8 cellular contexts compared by ENCODE assay signal in the genomic region with DNA sequence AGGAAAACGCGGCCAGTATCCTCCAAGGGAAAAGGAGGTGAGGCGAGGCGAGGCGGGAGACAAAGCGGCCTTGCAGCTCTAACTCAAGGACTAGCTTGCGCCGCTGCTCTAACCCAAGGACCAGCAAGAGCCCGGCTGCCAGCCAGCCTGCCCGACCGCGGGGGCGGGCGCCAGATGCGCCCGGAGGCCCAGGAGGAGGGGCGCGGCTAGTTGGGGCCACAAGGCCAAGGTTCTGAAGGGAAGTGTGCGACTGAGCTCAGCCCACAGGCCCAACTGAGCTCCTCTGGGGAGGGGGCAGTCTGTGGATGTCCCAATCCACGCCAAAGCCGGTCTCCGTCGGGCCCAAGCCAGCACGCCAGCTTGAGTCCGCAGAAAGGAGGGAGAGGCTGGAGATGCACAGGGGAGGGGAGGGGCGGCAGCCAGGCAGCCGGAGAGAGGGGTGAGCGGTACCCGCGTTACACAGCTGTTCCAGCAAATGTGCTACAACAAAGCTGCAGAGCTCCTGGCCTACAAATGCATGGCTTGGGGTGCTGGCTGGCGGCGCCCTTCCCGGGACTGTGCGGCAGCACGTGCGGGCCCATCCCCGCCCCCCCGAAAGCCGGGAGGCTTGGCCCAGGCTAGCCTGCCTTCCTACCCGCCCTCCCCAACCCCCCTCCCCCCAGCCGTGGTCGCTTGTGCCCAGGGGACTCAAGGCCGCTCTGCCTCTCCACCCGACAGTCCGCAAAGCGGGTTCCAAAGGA. TPM values are rescaled to one million over a fixed set of nuclear protein-coding genes. Genes with fewer than 3 reads are reported as not detected.
DNase-seq lines count a peak whose midpoint lies in the region; ATAC-seq, FAIRE-seq and TF ChIP-seq lines count a peak whose summit lies in the region.

No MANE protein-coding gene starts in this region.

- 0 out of 2 replicates have a peak overlapping the region, but pooled peaks have one; percentile 8 for H3K56ac ChIP-seq in IMR-90 (ENCODE audit: extremely low read depth, insufficient read depth, low read length)

- no peak overlapping the region for H3K4ac ChIP-seq in IMR-90 (ENCODE audit: low read depth, low read length)

- H3K36me3 ChIP-seq in Caco-2 (ENCODE audit: control insufficient read depth, insufficient read depth, low read length) = no peaks in the 10 kb centered on the region
- no peaks in the 10 kb centered on the region for H3K36me3 ChIP-seq in IMR-90 (ENCODE audit: control insufficient read depth, insufficient read depth, low read length)
- no peaks in the 10 kb centered on the region for H3K36me3 ChIP-seq in endothelial cell of umbilical vein (ENCODE audit: control insufficient read depth in 2 of 2, extremely low read depth in 1 of 2, insufficient read depth in 2 of 2, low read length in 2 of 2)

- no peaks in the 10 kb centered on the region for H3K9me3 Mint-ChIP-seq in Caco-2 (ENCODE audit: unreplicated experiment)

- FAIRE-seq in endothelial cell of umbilical vein (lab: Jason Lieb, UNC) = peak; percentile 59

- peak overlapping the region; percentile 6; the same call in 1 of the 2 replicates for H4K5ac ChIP-seq in IMR-90 (ENCODE audit: low read depth, low read length)

- peak; percentile 15 for ATAC-seq in IMR-90 (ENCODE audit: low read depth)
- peak; percentile 1 to 2 for ATAC-seq in activated CD4-positive, CD25-positive, alpha-beta regulatory T cell treated with anti-CD3 and anti-CD28 coated beads, Interleukin-2, amount 50 U/mL, for 24 hours

- peak overlapping the region; percentile 57 for H3K9ac ChIP-seq in IMR-90 (ENCODE audit: low read depth, low read length)
- peak overlapping the region; percentile 47 for H3K9ac ChIP-seq in endothelial cell of umbilical vein (replicated peaks; ENCODE audit: extremely low read depth, insufficient read depth, low read length)

- no peaks in the 10 kb centered on the region for H3K79me2 ChIP-seq in endothelial cell of umbilical vein (ENCODE audit: control insufficient read depth, insufficient read depth, low read length)

- H2BK120ac ChIP-seq in IMR-90 (ENCODE audit: low read depth, low read length) = no peak overlapping the region

- H4K8ac ChIP-seq in IMR-90 (ENCODE audit: low read depth in 2 of 2, low read length in 2 of 2) = peak overlapping the region in 1 of 2 experiments; percentile 9; a peak in 1 of 4 replicates

- H4K91ac ChIP-seq in IMR-90 (ENCODE audit: insufficient read depth, low read depth, low read length) = no peak overlapping the region

- H3K18ac ChIP-seq in IMR-90 (ENCODE audit: low read depth, low read length) = peak overlapping the region; percentile 36; the same call in 1 of the 2 replicates

- no peak overlapping the region for H3K14ac ChIP-seq in IMR-90 (replicated peaks; ENCODE audit: low read depth, low read length)

- TF ChIP-seq POLR2A in IMR-90 (IDR thresholded peaks at IDR 0.05; ENCODE audit: low read depth, low read length) (no peak), endothelial cell of umbilical vein (IDR thresholded peaks at IDR 0.05; ENCODE audit: low read depth, low read length) (no peak)

- H3K4me3 Mint-ChIP-seq in Caco-2 (ENCODE audit: unreplicated experiment) = peak overlapping the region; percentile 76

- H3K27ac Mint-ChIP-seq in Caco-2 (ENCODE audit: unreplicated experiment) = peak overlapping the region; percentile 79

- no peaks in the 10 kb centered on the region for H3K27me3 Mint-ChIP-seq in Caco-2 (ENCODE audit: insufficient read depth, unreplicated experiment)

- H2AK9ac ChIP-seq in IMR-90 (replicated peaks; ENCODE audit: low read depth, low read length, poor library complexity) = peak overlapping the region; percentile 51

- H3K4me1 ChIP-seq in Caco-2 = no peaks in the 10 kb centered on the region
- peaks cover 8% of the 10 kb centered on the region for H3K4me1 ChIP-seq in IMR-90 (ENCODE audit: control insufficient read depth, insufficient read depth, low read length)
- H3K4me1 ChIP-seq in endothelial cell of umbilical vein (ENCODE audit: control insufficient read depth, extremely low read depth, insufficient read depth, low read length) = peaks cover 3% of the 10 kb centered on the region

- H2AFZ ChIP-seq in IMR-90 (replicated peaks; ENCODE audit: low read length, poor library complexity) = peak overlapping the region; percentile 92
- H2AFZ ChIP-seq in endothelial cell of umbilical vein (ENCODE audit: low read depth, low read length) = peak overlapping the region; percentile 90

- no peak for TF ChIP-seq CTCF in Caco-2 (IDR thresholded peaks at IDR 0.05; ENCODE audit: insufficient read depth in 1 of 2, low read depth in 1 of 2, low read length in 1 of 2, severe bottlenecking in 1 of 2, unreplicated experiment in 1 of 2)
- TF ChIP-seq CTCF in GM20000 (IDR thresholded peaks at IDR 0.05; ENCODE audit: extremely low read depth, missing control alignments) = no peak
- no peak for TF ChIP-seq CTCF in IMR-90 (conservative IDR thresholded peaks at IDR 0.05; ENCODE audit: low read depth, low read length)
- no peak for TF ChIP-seq CTCF in endothelial cell of umbilical vein (IDR thresholded peaks at IDR 0.05; ENCODE audit: extremely low read depth in 1 of 2, insufficient read depth in 1 of 2, low read depth in 1 of 2, low read length in 2 of 2)

- H3K27me3 ChIP-seq in Caco-2 (replicated peaks; ENCODE audit: control insufficient read depth, insufficient read depth, low read length) (no peaks in the 10 kb centered on the region), IMR-90 (ENCODE audit: control insufficient read depth, insufficient read depth, low read length) (no peaks in the 10 kb centered on the region; the same call in 1 of the 2 replicates), endothelial cell of umbilical vein (ENCODE audit: control insufficient read depth in 2 of 2, insufficient read depth in 2 of 2, low read length in 2 of 2) (no peaks in the 10 kb centered on the region)

- no peak for TF ChIP-seq RAD21 in IMR-90 (IDR thresholded peaks at IDR 0.05; ENCODE audit: low read length)

- WGBS in IMR-90 (ENCODE audit: extremely low coverage in 2 of 2, insufficient read length in 1 of 2), 2 experiments = 35% methylated on average over 8 of the region's 46 CpGs; no CpG with 5 or more reads in 1 of the 2 experiments

- H2AK5ac ChIP-seq in IMR-90 (ENCODE audit: low read depth, low read length) = no peak overlapping the region

- H3K4me3 ChIP-seq in Caco-2 (ENCODE audit: low read depth, low read length) (peak overlapping the region; percentile 52), IMR-90 (ENCODE audit: insufficient read depth, low read depth, low read length) (peak overlapping the region; percentile 79), endothelial cell of umbilical vein (replicated peaks in 1 of 3; ENCODE audit: insufficient read depth in 1 of 3, low read depth in 1 of 3, low read length in 3 of 3) (peak overlapping the region; percentile 43 to 71 (median 48))

- H4K20me1 ChIP-seq in IMR-90 (ENCODE audit: insufficient read depth, low read length) = peaks cover 3% of the 10 kb centered on the region; the same call in 1 of the 2 replicates
- H4K20me1 ChIP-seq in endothelial cell of umbilical vein (replicated peaks; ENCODE audit: control insufficient read depth, extremely low read depth, insufficient read depth, low read length) = no peaks in the 10 kb centered on the region

- H3K23ac ChIP-seq in IMR-90 (ENCODE audit: low read depth, low read length) = no peak overlapping the region

- 0 out of 2 replicates have a peak, but pooled peaks cover 4% of the 10 kb centered on the region for H3K9me1 ChIP-seq in IMR-90 (ENCODE audit: insufficient read depth, low read length)
- H3K9me1 ChIP-seq in endothelial cell of umbilical vein (replicated peaks; ENCODE audit: control insufficient read depth, extremely low read depth, insufficient read depth, low read length) = no peaks in the 10 kb centered on the region

- POLR2A ChIA-PET in Caco-2 (lab: Charles Lee) = interaction anchor here (1.5 kb wide), 1 partner anchor 16 kb away, joined by 7 read pairs; no protein-coding TSS in a partner anchor
- POLR2A ChIA-PET in IMR-90 (lab: Charles Lee; ENCODE audit: unreplicated experiment) = no interaction called here
- POLR2A ChIA-PET in endothelial cell of umbilical vein (lab: Charles Lee) = no interaction called here

- BruUV-seq in Caco-2 (replicated peaks; lab: Mats Ljungman, UMichigan) (no TSS peak), IMR-90 (replicated peaks; lab: Mats Ljungman, UMichigan) (no TSS peak), endothelial cell of umbilical vein (replicated peaks; lab: Mats Ljungman, UMichigan) (no TSS peak)

- H2BK20ac ChIP-seq in IMR-90 (ENCODE audit: low read depth, low read length) = no peak overlapping the region

- H3K9me3 ChIP-seq in Caco-2 = no peaks in the 10 kb centered on the region
- H3K9me3 ChIP-seq in IMR-90 (ENCODE audit: control insufficient read depth, insufficient read depth, low read length) = no peaks in the 10 kb centered on the region
- H3K9me3 ChIP-seq in endothelial cell of umbilical vein (replicated peaks; ENCODE audit: control insufficient read depth, insufficient read depth, low read length) = no peaks in the 10 kb centered on the region

- no peak overlapping the region for H2BK15ac ChIP-seq in IMR-90 (ENCODE audit: low read depth, low read length)

- in situ Hi-C loops in IMR-90 (cut with MboI; ENCODE audit: low sequenced_read_pairs) = loop anchor here (10.0 kb wide), 1 partner anchor 450 kb away; a partner anchor contains a TSS

- peak overlapping the region; percentile 68 for H2BK5ac ChIP-seq in IMR-90 (ENCODE audit: low read depth, low read length, poor library complexity, severe bottlenecking)

- H3K27ac ChIP-seq in IMR-90 (ENCODE audit: insufficient read depth, low read length) (peak overlapping the region; percentile 77), endothelial cell of umbilical vein (ENCODE audit: insufficient read depth, low read depth, low read length) (peak overlapping the region; percentile 11), substantia nigra (ENCODE audit: low read depth, low read length, poor library complexity, severe bottlenecking) (peak overlapping the region; percentile 74)

- H3K4me2 ChIP-seq in IMR-90 (ENCODE audit: low read depth, low read length) (peak overlapping the region; percentile 70), endothelial cell of umbilical vein (ENCODE audit: insufficient read depth, low read length) (peak overlapping the region; percentile 67)

- H3K4me1 Mint-ChIP-seq in Caco-2 (ENCODE audit: low read depth, unreplicated experiment) = no peaks in the 10 kb centered on the region

- dilution Hi-C loops in IMR-90 (cut with HindIII; ENCODE audit: low sequenced_read_pairs, unreplicated experiment) = no loop called here
- dilution Hi-C loops in endothelial cell of umbilical vein (cut with MboI; ENCODE audit: extremely low pct_ligation_motif_present, low sequenced_read_pairs) = no loop called here

- DNase-seq in Caco-2 (peak; percentile 33 to 36), GM20000 (ENCODE audit: low spot score) (peak; percentile 55), IMR-90 (peak; percentile 19), endothelial cell of umbilical vein (ENCODE audit: low read depth, low spot score) (peak; percentile 41), midbrain (lab: John Stamatoyannopoulos, UW) (peak; percentile 33), substantia nigra (lab: John Stamatoyannopoulos, UW) (peak in 46 of 49 donors; percentile 0 to 64 (median 29)), NCI-H2196 treated with DMSO at 0.1 percent for 48 hours (lab: John Stamatoyannopoulos, UW; ENCODE audit: unreplicated experiment) (no peak)

- no peaks in the 10 kb centered on the region for H3K36me3 Mint-ChIP-seq in Caco-2 (ENCODE audit: insufficient read depth, unreplicated experiment)

- H3K79me1 ChIP-seq in IMR-90 (ENCODE audit: low read depth in 1 of 2, low read length in 2 of 2) = peaks cover 4 to 12% of the 10 kb centered on the region in 2 experiments; a peak in 3 of 4 replicates

- CTCF ChIA-PET in Caco-2 (lab: Charles Lee) (interaction anchor here (0.6 to 2.7 kb wide), 4 partner anchors 16 to 1201 kb away, joined by 3 to 12 read pairs (median 4); no protein-coding TSS in a partner anchor), IMR-90 (lab: Yijun Ruan, JAX) (no interaction called here), endothelial cell of umbilical vein (lab: Charles Lee) (interaction anchor here (0.8 kb wide), 1 partner anchor 8 kb away, joined by 3 read pairs; no protein-coding TSS in a partner anchor)

- intact Hi-C loops in Caco-2 (cut with micrococcal nuclease; ENCODE audit: unreplicated experiment) (loop anchor here (1.0 to 10.0 kb wide), 3 partner anchors 33 to 451 kb away; a partner anchor contains a TSS), IMR-90 (cut with micrococcal nuclease) (no loop called here), endothelial cell of umbilical vein (cut with micrococcal nuclease) (loop anchor here (2.0 to 10.0 kb wide), 2 partner anchors 190 to 450 kb away; partner anchors contain the start of gene MTMR8)

RNA-seq across cellular contexts. Expression of gene AMER1, which starts 0.6 kb away (rescaled TPM):
- total RNA-seq in Caco-2 (2022) (11.0 and 11.8 TPM in 2 replicates), IMR-90 (2012; rRNA removed) (1.7 and 2.2 TPM in 2 replicates), endothelial cell of umbilical vein (1.8 and 2.0 TPM in 2 replicates)
- polyA plus RNA-seq in IMR-90 (2012; rRNA removed) (1.2 and 1.3 TPM in 2 replicates), endothelial cell of umbilical vein (0.67 and 0.76 TPM in 2 replicates)
- 0.57 TPM in 2 replicates for polyA plus RNA-seq in IMR-90 (2012; cell fraction: cytosol; rRNA removed)
- polyA plus RNA-seq in IMR-90 (2012; cell fraction: nucleus; rRNA removed; ENCODE audit: low replicate concordance) = 0.99 and 1.6 TPM in 2 replicates
- 0.81 and 0.87 TPM in 2 replicates for polyA plus RNA-seq in endothelial cell of umbilical vein (2011; cell fraction: cytosol; rRNA removed)
- 1.4 and 1.7 TPM in 2 replicates for polyA plus RNA-seq in endothelial cell of umbilical vein (2011; cell fraction: nucleus; rRNA removed)
- 1.2 and 1.7 TPM in 2 replicates for polyA plus RNA-seq in endothelial cell of umbilical vein (2012)
- 2.8 and 3.4 TPM in 2 replicates for polyA minus RNA-seq in endothelial cell of umbilical vein
- 3.3 TPM for polyA minus RNA-seq in endothelial cell of umbilical vein (2011; cell fraction: cytosol; rRNA and poly(A)+ RNA removed)
- polyA minus RNA-seq in endothelial cell of umbilical vein (2011; cell fraction: nucleus; rRNA and poly(A)+ RNA removed) = 2.2 and 2.4 TPM in 2 replicates

RNA-seq across cellular contexts. Expression of gene ASB12, which starts 25.5 kb away (rescaled TPM):
- total RNA-seq in Caco-2 (2022) (not detected in 2 replicates), IMR-90 (2012; rRNA removed) (not detected in 2 replicates), endothelial cell of umbilical vein (not detected in 2 replicates)
- polyA plus RNA-seq in IMR-90 (2012; rRNA removed) (not detected in 2 replicates), endothelial cell of umbilical vein (0.11 and 0.14 TPM in 2 replicates)
- not detected in 2 replicates for polyA plus RNA-seq in IMR-90 (2012; cell fraction: cytosol; rRNA removed)
- polyA plus RNA-seq in IMR-90 (2012; cell fraction: nucleus; rRNA removed; ENCODE audit: low replicate concordance) = not detected in 2 replicates
- not detected in 2 replicates for polyA plus RNA-seq in endothelial cell of umbilical vein (2011; cell fraction: cytosol; rRNA removed)
- 0.24 TPM in 1 of 2 replicates, not detected in the other for polyA plus RNA-seq in endothelial cell of umbilical vein (2011; cell fraction: nucleus; rRNA removed)
- polyA plus RNA-seq in endothelial cell of umbilical vein (2012) = not detected in 2 replicates
- polyA minus RNA-seq in endothelial cell of umbilical vein = 0.23 TPM in 1 of 2 replicates, not detected in the other
- polyA minus RNA-seq in endothelial cell of umbilical vein (2011; cell fraction: cytosol; rRNA and poly(A)+ RNA removed) = not detected
- not detected in 2 replicates for polyA minus RNA-seq in endothelial cell of umbilical vein (2011; cell fraction: nucleus; rRNA and poly(A)+ RNA removed)

Comparison
In these comparisons a context has a peak if more than half of its experiments do, and no peak if none do; other contexts are left out.
1. H3K27ac ChIP-seq: peak in every context shown above with its lines; median percentile 77 in IMR-90; 74 in substantia nigra; 11 in endothelial cell of umbilical vein.